ENCODE assay signal across 24 cellular contexts in the genomic region with DNA sequence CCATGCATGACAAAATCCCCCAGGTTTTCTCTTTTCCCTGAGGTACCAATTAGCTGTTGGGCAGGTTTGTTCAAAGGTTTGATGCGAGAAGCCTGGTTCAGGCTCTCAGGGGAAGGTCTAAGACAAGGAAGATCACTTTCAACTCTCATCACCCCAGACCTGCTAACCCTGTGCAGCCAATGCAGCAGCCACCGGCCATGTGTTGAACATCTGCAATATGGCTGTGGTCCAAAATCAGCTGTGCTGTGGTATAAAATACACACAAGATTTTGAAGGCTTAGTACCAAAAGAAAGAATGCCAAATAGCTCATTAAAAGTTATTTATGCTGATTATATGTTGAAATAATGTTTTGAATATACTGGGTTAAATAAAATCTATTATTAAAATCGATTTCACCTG. TPM values are rescaled to one million over a fixed set of nuclear protein-coding genes. Genes with fewer than 3 reads are reported as not detected.
DNase-seq lines count a peak whose midpoint lies in the region; FAIRE-seq and TF ChIP-seq lines count a peak whose summit lies in the region.
"Had no signal": no experiment of that assay in that cellular context is flagged by ENCODE, and none has a peak within 500 bp of the region (broad histone marks: within the 10 kb centered on the region; RNA-seq: fewer than 3 reads in every experiment).

No MANE protein-coding gene starts in this region.

- no peaks in the 10 kb centered on the region for H3K9me2 ChIP-seq in GM23248 (ENCODE audit: insufficient read depth)

- H3K79me2 ChIP-seq in GM23248 (ENCODE audit: insufficient read depth): no peaks in the 10 kb centered on the region

- no peak overlapping the region for H3K4me2 ChIP-seq in GM23248 (ENCODE audit: unreplicated experiment)
- H3K4me2 ChIP-seq: hepatocyte had no signal

- H3K4me3 ChIP-seq in AG09309 (ENCODE audit: control insufficient read depth, low read depth, low read length) (no peak overlapping the region), GM23248 (no peak overlapping the region), fibroblast of the aortic adventitia (ENCODE audit: low read depth, low read length) (no peak overlapping the region)
- H3K4me3 ChIP-seq: hepatocyte, pancreas had no signal

- H3K27me3 ChIP-seq in GM23248 (replicated peaks; ENCODE audit: insufficient read depth): no peaks in the 10 kb centered on the region
- H3K27me3 ChIP-seq: foreskin keratinocyte, hepatocyte, pancreas had no signal

- H3F3A ChIP-seq in GM23248 (ENCODE audit: insufficient read depth): no peaks in the 10 kb centered on the region

- in situ Hi-C loops in GM23248 (cut with MboI): no loop called here

- no peak overlapping the region for H3K27ac ChIP-seq in GM23248
- H3K27ac ChIP-seq: foreskin keratinocyte, hepatocyte, pancreas had no signal

- H3K9me3 ChIP-seq in GM23248 (ENCODE audit: low read depth): no peaks in the 10 kb centered on the region
- H3K9me3 ChIP-seq: pancreas had no signal

- no peaks in the 10 kb centered on the region for H4K20me1 ChIP-seq in GM23248 (ENCODE audit: insufficient read depth)

- no peak overlapping the region for H3K9ac ChIP-seq in GM23248

- H2AFZ ChIP-seq in GM23248: no peak overlapping the region
- H2AFZ ChIP-seq: hepatocyte had no signal

- no peak for FAIRE-seq in GM19239 (lab: Jason Lieb, UNC)
- FAIRE-seq: pancreas had no signal

- H3K4me1 ChIP-seq in GM23248 (ENCODE audit: insufficient read depth): no peaks in the 10 kb centered on the region
- H3K4me1 ChIP-seq: foreskin keratinocyte had no signal

- peak; percentile 35 for DNase-seq in AG09309 (ENCODE audit: low read depth)
- DNase-seq in GM23248: peak; percentile 19
- peak; percentile 24 for DNase-seq in astrocyte of the hippocampus (ENCODE audit: low read depth, low spot score)
- DNase-seq in fibroblast of the aortic adventitia (ENCODE audit: low read depth): peak; percentile 53
- no peak for DNase-seq in NCI-H1048 (lab: John Stamatoyannopoulos, UW)
- no peak for DNase-seq in nucleus accumbens (lab: John Stamatoyannopoulos, UW)
- no peak for DNase-seq in GM19239 (ENCODE audit: insufficient read length, low spot score)
- DNase-seq in NCI-H345 treated with DMSO at 0.1 percent for 48 hours (lab: John Stamatoyannopoulos, UW; ENCODE audit: unreplicated experiment): no peak
- DNase-seq: activated CD4-positive, alpha-beta T cell treated with anti-CD3 and anti-CD28 coated beads, Interleukin-2, amount 10 ng/mL, durations not matched to agents 24 days and 14 days; activated naive CD4-positive, alpha-beta T cell treated with anti-CD3 and anti-CD28 coated beads for 36 hours; activated T-cell treated with anti-CD3 and anti-CD28 coated beads, Interleukin-2, amount 50 U/mL, for 72 hours; anterior cingulate cortex; CD4-positive, alpha-beta memory T cell; effector memory CD8-positive, alpha-beta T cell; foreskin keratinocyte; H9; NCI-H1417 treated with DMSO at 0.1 percent for 48 hours; NCI-H510A; pancreas; right cardiac atrium; stimulated activated CD4-positive, alpha-beta T cell treated with anti-CD3 and anti-CD28 coated beads, Interleukin-15, amount 100 ng/mL, for 24 hours; T-helper 2 cell; trophoblast cell had no signal

- H3K36me3 ChIP-seq in GM23248 (ENCODE audit: low read depth): no peaks in the 10 kb centered on the region
- H3K36me3 ChIP-seq: pancreas had no signal

- 32 to 35% methylated on average over 3 of the region's 3 CpGs for WGBS in GM23248 (ENCODE audit: low coverage in 1 of 2, low lambda C conversion rate in 2 of 2, missing lambda C conversion rate in 2 of 2), 2 experiments

- no peak for TF ChIP-seq CTCF in AG09309 (IDR thresholded peaks at IDR 0.05; ENCODE audit: control insufficient read depth, insufficient read depth, low read depth, low read length, missing control alignments)
- no peak for TF ChIP-seq CTCF in fibroblast of the aortic adventitia (IDR thresholded peaks at IDR 0.05; ENCODE audit: insufficient read depth, low read length)

RNA-seq across cellular contexts. Expression of a gene that starts 58.5 kb away (rescaled TPM):
- total RNA-seq in GM23248 (2014; rRNA removed; shearing (Covaris generic)): 12.9 and 20.7 TPM in 2 replicates
- polyA plus RNA-seq in GM23248 (2016; fragmentation: Nextera tagmentation; extraction: Ambion mirVana): 16.8 and 21.1 TPM in 2 replicates
- 6.7 and 7.3 TPM in 2 replicates for total RNA-seq in fibroblast of the aortic adventitia (ENCODE audit: low replicate concordance)

Comparison
In these comparisons a context has a peak if more than half of its experiments do, and no peak if none do; other contexts are left out.
1. DNase-seq: peak in AG09309 (single experiment), GM23248 (single experiment), astrocyte of the hippocampus (single experiment) and fibroblast of the aortic adventitia (single experiment); none in NCI-H1048 (single experiment), nucleus accumbens (0 of 56), GM19239 (single experiment) and NCI-H345 treated with DMSO at 0.1 percent for 48 hours (single experiment).